ENCODE assay signal across 1 cellular context in genomic region chr5:1745806-1746370, GRCh38.
TF ChIP-seq lines count a peak whose summit lies in the region.

No MANE protein-coding gene starts in this region.

TF ChIP-seq in K562, 482 proteins besides CTCF, POLR2A, EP300 and RAD21:
- no peak for TF ChIP-seq DPF2 (IDR thresholded peaks at IDR 0.05)
- 0 out of 2 replicates have a peak, but pooled peaks have one; percentile 9 for TF ChIP-seq STAG1 (CRISPR knock-in tag; IDR thresholded peaks at IDR 0.05; ENCODE audit: borderline replicate concordance)
- TF ChIP-seq NFE2L1 (tag; IDR thresholded peaks at IDR 0.05; ENCODE audit: borderline replicate concordance, low read depth): no peak
- no peak for TF ChIP-seq SMAD4 (CRISPR knock-in tag; conservative IDR thresholded peaks at IDR 0.05)
- TF ChIP-seq RBM39 (optimal IDR thresholded peaks at IDR 0.05; ENCODE audit: low read depth, low read length): no peak
- TF ChIP-seq ASH1L (IDR thresholded peaks at IDR 0.05; ENCODE audit: borderline replicate concordance, low read depth, partially characterized antibody): no peak
- TF ChIP-seq MTA3 (IDR thresholded peaks at IDR 0.05; ENCODE audit: borderline replicate concordance): no peak
- TF ChIP-seq, protein P1, sequence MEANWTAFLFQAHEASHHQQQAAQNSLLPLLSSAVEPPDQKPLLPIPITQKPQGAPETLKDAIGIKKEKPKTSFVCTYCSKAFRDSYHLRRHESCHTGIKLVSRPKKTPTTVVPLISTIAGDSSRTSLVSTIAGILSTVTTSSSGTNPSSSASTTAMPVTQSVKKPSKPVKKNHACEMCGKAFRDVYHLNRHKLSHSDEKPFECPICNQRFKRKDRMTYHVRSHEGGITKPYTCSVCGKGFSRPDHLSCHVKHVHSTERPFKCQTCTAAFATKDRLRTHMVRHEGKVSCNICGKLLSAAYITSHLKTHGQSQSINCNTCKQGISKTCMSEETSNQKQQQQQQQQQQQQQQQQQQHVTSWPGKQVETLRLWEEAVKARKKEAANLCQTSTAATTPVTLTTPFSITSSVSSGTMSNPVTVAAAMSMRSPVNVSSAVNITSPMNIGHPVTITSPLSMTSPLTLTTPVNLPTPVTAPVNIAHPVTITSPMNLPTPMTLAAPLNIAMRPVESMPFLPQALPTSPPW (CRISPR knock-in tag; IDR thresholded peaks at IDR 0.05): no peak
